Comparison of ENCODE assay signal across 16 cellular contexts in the genomic region with DNA sequence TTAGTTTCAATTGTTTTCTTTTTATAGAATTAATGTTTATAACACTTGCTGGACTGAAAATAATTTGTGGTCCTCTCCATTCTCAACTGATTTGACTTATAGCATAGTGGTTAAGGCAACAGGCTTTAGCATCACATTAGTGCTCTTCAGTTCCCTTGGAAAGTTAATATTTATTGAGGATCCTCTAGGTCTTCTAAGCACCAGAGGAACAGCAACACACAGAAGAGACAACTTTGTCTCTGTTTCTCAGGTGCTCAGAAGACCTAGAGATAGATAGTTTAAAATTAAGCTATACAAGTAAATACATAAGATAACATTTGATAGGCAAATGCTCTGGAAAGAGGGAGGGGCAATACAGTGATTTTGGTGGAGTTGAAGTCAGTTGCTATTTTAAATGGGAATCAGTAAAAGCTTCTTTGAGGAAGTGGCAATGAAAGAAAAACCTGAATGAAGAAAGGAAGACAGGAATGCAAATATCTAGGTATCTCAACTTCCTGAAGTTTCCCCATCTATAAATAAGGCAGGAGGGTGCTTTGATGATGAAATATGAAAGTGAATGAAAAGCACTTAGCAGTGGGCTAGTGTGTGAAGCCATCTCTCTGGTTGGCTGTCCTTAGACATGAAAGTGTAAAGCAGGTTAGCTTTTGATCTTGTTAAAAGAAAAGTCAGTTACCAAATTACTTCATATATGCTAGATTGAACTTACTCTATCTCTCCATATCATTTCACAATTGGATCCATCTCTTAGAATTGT. TPM values are rescaled to one million over a fixed set of nuclear protein-coding genes. Genes with fewer than 3 reads are reported as not detected.
A peak's percentile ranks its signal among the peaks of the same experiment; 100 is the strongest.
DNase-seq lines count a peak whose midpoint lies in the region; ATAC-seq and TF ChIP-seq lines count a peak whose summit lies in the region.
"Had no signal": no experiment of that assay in that cellular context is flagged by ENCODE, and none has a peak within 500 bp of the region (broad histone marks: within the 10 kb centered on the region; RNA-seq: fewer than 3 reads in every experiment).

No MANE protein-coding gene starts in this region.

- no peak overlapping the region for H2BK20ac ChIP-seq in H9 (ENCODE audit: low read depth, low read length, poor library complexity, severe bottlenecking)

- H3K14ac ChIP-seq in H9 (ENCODE audit: insufficient read depth, low read length) = no peak overlapping the region

- H2BK5ac ChIP-seq in H9 (ENCODE audit: insufficient read length, low read length) = no peak overlapping the region

- no peak overlapping the region for H3K23ac ChIP-seq in H9 (ENCODE audit: insufficient read length, low read depth, low read length)

- H3K23me2 ChIP-seq in H9 (ENCODE audit: insufficient read length, low read depth, low read length, poor library complexity, severe bottlenecking) = no peaks in the 10 kb centered on the region

- no peak for DNase-seq in activated CD8-positive, alpha-beta T cell treated with anti-CD3 and anti-CD28 coated beads for 36 hours
- no peak for DNase-seq in activated CD8-positive, alpha-beta T cell treated with anti-CD3 and anti-CD28 coated beads, Interleukin-2, amount 10 ng/mL, durations not matched to agents 7 days and 5 days
- no peak for DNase-seq in Kasumi-1 (lab: John Stamatoyannopoulos, UW)
- DNase-seq in H9 = no peak
- DNase-seq in DMS 273 (lab: John Stamatoyannopoulos, UW; ENCODE audit: unreplicated experiment) = no peak
- DNase-seq: activated naive CD4-positive, alpha-beta T cell treated with anti-CD3 and anti-CD28 coated beads for 36 hours; gastrocnemius medialis; stimulated activated CD4-positive, alpha-beta T cell treated with anti-CD3 and anti-CD28 coated beads, Interleukin-4, amount 100 ng/mL, for 1 hour had no signal

- no peak overlapping the region for H3K18ac ChIP-seq in H9 (ENCODE audit: insufficient read length, low read depth, low read length)

- H3K56ac ChIP-seq in H9 (ENCODE audit: insufficient read length, low read depth, low read length) = no peak overlapping the region

- H3K36me3 Mint-ChIP-seq in activated CD8-positive, alpha-beta T cell treated with anti-CD3 and anti-CD28 coated beads for 36 hours (ENCODE audit: low read depth) = no peaks in the 10 kb centered on the region
- no peaks in the 10 kb centered on the region for H3K36me3 Mint-ChIP-seq in activated CD8-positive, alpha-beta T cell treated with anti-CD3 and anti-CD28 coated beads, Interleukin-2, amount 10 ng/mL, durations not matched to agents 7 days and 5 days (ENCODE audit: low read depth)
- H3K36me3 Mint-ChIP-seq in stimulated activated memory B cell treated with anti-CD40 and anti-IgM and Interleukin-4, amounts not matched to agents 10 μg/mL and 1 μg/mL and 100 μg/mL, for 72 hours = no peaks in the 10 kb centered on the region
- H3K36me3 Mint-ChIP-seq in H9 (ENCODE audit: insufficient read depth in 1 of 3, low read depth in 3 of 3) = no peaks in the 10 kb centered on the region

- H3K27me3 ChIP-seq in H9 (ENCODE audit: insufficient read depth, low read length) = peaks cover 2% of the 10 kb centered on the region; the same call in 1 of the 2 replicates

- no peak overlapping the region for H2BK120ac ChIP-seq in H9 (ENCODE audit: low read depth, low read length, poor library complexity, severe bottlenecking)

- H3K9me3 Mint-ChIP-seq in activated CD8-positive, alpha-beta T cell treated with anti-CD3 and anti-CD28 coated beads for 36 hours = no peaks in the 10 kb centered on the region
- H3K9me3 Mint-ChIP-seq in activated CD8-positive, alpha-beta T cell treated with anti-CD3 and anti-CD28 coated beads, Interleukin-2, amount 10 ng/mL, durations not matched to agents 7 days and 5 days (ENCODE audit: insufficient read depth) = no peaks in the 10 kb centered on the region
- no peaks in the 10 kb centered on the region for H3K9me3 Mint-ChIP-seq in stimulated activated memory B cell treated with anti-CD40 and anti-IgM and Interleukin-4, amounts not matched to agents 10 μg/mL and 1 μg/mL and 100 μg/mL, for 72 hours
- no peaks in the 10 kb centered on the region for H3K9me3 Mint-ChIP-seq in H9
- H3K9me3 Mint-ChIP-seq: activated naive CD4-positive, alpha-beta T cell treated with anti-CD3 and anti-CD28 coated beads for 36 hours had no signal

- H3T11ph ChIP-seq in H9 (ENCODE audit: low read length) = no peak overlapping the region

- no peak overlapping the region for H2BK12ac ChIP-seq in H9 (ENCODE audit: insufficient read length, low read depth, low read length)

- no peak overlapping the region for H3K9ac ChIP-seq in H9 (ENCODE audit: extremely low read depth, insufficient read length, low read length)
- H3K9ac ChIP-seq: parathyroid adenoma had no signal

- peak; percentile 74 for ATAC-seq in activated CD8-positive, alpha-beta T cell treated with anti-CD3 and anti-CD28 coated beads for 36 hours
- ATAC-seq in activated CD8-positive, alpha-beta T cell treated with anti-CD3 and anti-CD28 coated beads, Interleukin-2, amount 10 ng/mL, durations not matched to agents 7 days and 5 days = no peak
- ATAC-seq in GM21723 (IDR thresholded peaks at IDR 0.05; ENCODE audit: unreplicated experiment) (peak; percentile 96), HG03135 (IDR thresholded peaks at IDR 0.05; ENCODE audit: unreplicated experiment) (peak; percentile 57)
- ATAC-seq in stimulated activated memory B cell treated with anti-CD40 and anti-IgM and Interleukin-4, amounts not matched to agents 10 μg/mL and 1 μg/mL and 100 μg/mL, for 72 hours = peak; percentile 39
- ATAC-seq: gastrocnemius medialis had no signal

- H3K79me1 ChIP-seq in H9 (ENCODE audit: insufficient read depth, low read depth, low read length, poor library complexity, severe bottlenecking) = no peaks in the 10 kb centered on the region

- CTCF ChIA-PET in activated CD8-positive, alpha-beta T cell treated with anti-CD3 and anti-CD28 coated beads for 36 hours (lab: Charles Lee) = no interaction called here
- CTCF ChIA-PET in activated CD8-positive, alpha-beta T cell treated with anti-CD3 and anti-CD28 coated beads, Interleukin-2, amount 10 ng/mL, durations not matched to agents 7 days and 5 days (lab: Charles Lee) = interaction anchor here (1.2 kb wide), 1 partner anchor 43 kb away, joined by 4 read pairs; no protein-coding TSS in a partner anchor

- H3K27me3 Mint-ChIP-seq in activated CD8-positive, alpha-beta T cell treated with anti-CD3 and anti-CD28 coated beads for 36 hours = peaks cover 32% of the 10 kb centered on the region
- H3K27me3 Mint-ChIP-seq in activated CD8-positive, alpha-beta T cell treated with anti-CD3 and anti-CD28 coated beads, Interleukin-2, amount 10 ng/mL, durations not matched to agents 7 days and 5 days (ENCODE audit: low read depth) = peaks cover 33% of the 10 kb centered on the region
- H3K27me3 Mint-ChIP-seq in stimulated activated memory B cell treated with anti-CD40 and anti-IgM and Interleukin-4, amounts not matched to agents 10 μg/mL and 1 μg/mL and 100 μg/mL, for 72 hours = peaks cover 8% of the 10 kb centered on the region
- peaks cover 87% of the 10 kb centered on the region for H3K27me3 Mint-ChIP-seq in H9 (ENCODE audit: low read depth)

- H3K4me2 ChIP-seq in H9 (ENCODE audit: insufficient read depth, insufficient read length, low read length) = no peak overlapping the region

- H3K27ac ChIP-seq in H9 (ENCODE audit: insufficient read length, low read depth, low read length) = no peak overlapping the region
- H3K27ac ChIP-seq: gastrocnemius medialis, parathyroid adenoma had no signal

- H2AFZ ChIP-seq in H9 (ENCODE audit: low read length) = no peak overlapping the region
- H2AFZ ChIP-seq: parathyroid adenoma had no signal

- H4K5ac ChIP-seq in H9 (ENCODE audit: insufficient read length, low read depth, low read length) = no peak overlapping the region

- intact Hi-C loops in activated CD8-positive, alpha-beta T cell treated with anti-CD3 and anti-CD28 coated beads for 36 hours (cut with micrococcal nuclease) = no loop called here

- no peak overlapping the region for H4K91ac ChIP-seq in H9 (ENCODE audit: insufficient read length, low read depth, low read length)

- no peak overlapping the region for H2BK15ac ChIP-seq in H9 (ENCODE audit: low read depth, low read length)

- no peak for TF ChIP-seq CTCF in activated CD8-positive, alpha-beta T cell treated with anti-CD3 and anti-CD28 coated beads for 36 hours (IDR thresholded peaks at IDR 0.05)
- TF ChIP-seq CTCF in H9 (conservative IDR thresholded peaks at IDR 0.05) = no peak

- H3K4me1 Mint-ChIP-seq in activated CD8-positive, alpha-beta T cell treated with anti-CD3 and anti-CD28 coated beads for 36 hours (ENCODE audit: low read depth) = peaks cover 10% of the 10 kb centered on the region
- H3K4me1 Mint-ChIP-seq in activated CD8-positive, alpha-beta T cell treated with anti-CD3 and anti-CD28 coated beads, Interleukin-2, amount 10 ng/mL, durations not matched to agents 7 days and 5 days (ENCODE audit: low read depth) = peaks cover 9% of the 10 kb centered on the region
- H3K4me1 Mint-ChIP-seq in stimulated activated memory B cell treated with anti-CD40 and anti-IgM and Interleukin-4, amounts not matched to agents 10 μg/mL and 1 μg/mL and 100 μg/mL, for 72 hours = peaks cover 14% of the 10 kb centered on the region
- peaks cover 5 to 8% of the 10 kb centered on the region in 2 experiments for H3K4me1 Mint-ChIP-seq in H9

- no peaks in the 10 kb centered on the region for H4K20me1 ChIP-seq in H9 (ENCODE audit: control insufficient read depth, insufficient read depth, insufficient read length)

- H3K4me3 Mint-ChIP-seq in activated CD8-positive, alpha-beta T cell treated with anti-CD3 and anti-CD28 coated beads for 36 hours = no peak overlapping the region
- H3K4me3 Mint-ChIP-seq in activated CD8-positive, alpha-beta T cell treated with anti-CD3 and anti-CD28 coated beads, Interleukin-2, amount 10 ng/mL, durations not matched to agents 7 days and 5 days = no peak overlapping the region
- no peak overlapping the region for H3K4me3 Mint-ChIP-seq in stimulated activated memory B cell treated with anti-CD40 and anti-IgM and Interleukin-4, amounts not matched to agents 10 μg/mL and 1 μg/mL and 100 μg/mL, for 72 hours
- no peak overlapping the region for H3K4me3 Mint-ChIP-seq in H9
- H3K4me3 Mint-ChIP-seq: activated naive CD4-positive, alpha-beta T cell treated with anti-CD3 and anti-CD28 coated beads for 36 hours had no signal

- no peak overlapping the region for H2AK5ac ChIP-seq in H9 (ENCODE audit: insufficient read length, low read length)

- H3K79me2 ChIP-seq in H9 (ENCODE audit: insufficient read depth, low read length) = no peaks in the 10 kb centered on the region
- H3K79me2 ChIP-seq: parathyroid adenoma had no signal

- H4K8ac ChIP-seq in H9 (replicated peaks; ENCODE audit: insufficient read length, low read depth, low read length) = no peak overlapping the region

- H3K4ac ChIP-seq in H9 (ENCODE audit: low read depth, low read length) = no peak overlapping the region

- H3K27ac Mint-ChIP-seq in activated CD8-positive, alpha-beta T cell treated with anti-CD3 and anti-CD28 coated beads for 36 hours = no peak overlapping the region
- no peak overlapping the region for H3K27ac Mint-ChIP-seq in activated CD8-positive, alpha-beta T cell treated with anti-CD3 and anti-CD28 coated beads, Interleukin-2, amount 10 ng/mL, durations not matched to agents 7 days and 5 days
- no peak overlapping the region for H3K27ac Mint-ChIP-seq in stimulated activated memory B cell treated with anti-CD40 and anti-IgM and Interleukin-4, amounts not matched to agents 10 μg/mL and 1 μg/mL and 100 μg/mL, for 72 hours
- H3K27ac Mint-ChIP-seq in H9 = no peak overlapping the region
- H3K27ac Mint-ChIP-seq: activated naive CD4-positive, alpha-beta T cell treated with anti-CD3 and anti-CD28 coated beads for 36 hours had no signal

- POLR2A ChIA-PET in activated CD8-positive, alpha-beta T cell treated with anti-CD3 and anti-CD28 coated beads for 36 hours (lab: Charles Lee) = interaction anchor here (0.6 kb wide), 1 partner anchor 14 kb away, joined by 3 read pairs; no protein-coding TSS in a partner anchor
- POLR2A ChIA-PET in activated CD8-positive, alpha-beta T cell treated with anti-CD3 and anti-CD28 coated beads, Interleukin-2, amount 10 ng/mL, durations not matched to agents 7 days and 5 days (lab: Charles Lee) = interaction anchor here (0.6 kb wide), 1 partner anchor 89 kb away, joined by 3 read pairs; no protein-coding TSS in a partner anchor

- H3K9me3 ChIP-seq in H9 (ENCODE audit: control insufficient read depth, low read depth, low read length) = no peaks in the 10 kb centered on the region
- H3K9me3 ChIP-seq: gastrocnemius medialis had no signal

- peaks cover under 1% of the 10 kb centered on the region for H3K4me1 ChIP-seq in H9 (ENCODE audit: insufficient read depth, low read length)
- H3K4me1 ChIP-seq: gastrocnemius medialis, parathyroid adenoma had no signal

RNA-seq across cellular contexts. Expression of a gene that starts 7.9 kb away (rescaled TPM):
- total RNA-seq in activated CD8-positive, alpha-beta T cell treated with anti-CD3 and anti-CD28 coated beads for 36 hours = not detected
- not detected for total RNA-seq in activated CD8-positive, alpha-beta T cell treated with anti-CD3 and anti-CD28 coated beads, Interleukin-2, amount 10 ng/mL, durations not matched to agents 7 days and 5 days
- not detected in 2 replicates for total RNA-seq in H9 (2021)
- total RNA-seq: A172; activated naive CD4-positive, alpha-beta T cell treated with anti-CD3 and anti-CD28 coated beads for 36 hours; gastrocnemius medialis; H1; liver; SK-MEL-5 had no signal

RNA-seq across cellular contexts. Expression of a gene that starts 15.5 kb away (rescaled TPM):
- total RNA-seq in activated CD8-positive, alpha-beta T cell treated with anti-CD3 and anti-CD28 coated beads for 36 hours = under 1 TPM; 0.11 to 0.20 TPM
- total RNA-seq in activated CD8-positive, alpha-beta T cell treated with anti-CD3 and anti-CD28 coated beads, Interleukin-2, amount 10 ng/mL, durations not matched to agents 7 days and 5 days = not detected
- 0.22 TPM in 1 of 2 replicates, not detected in the other for total RNA-seq in H9 (2021)
- total RNA-seq: H1 had no signal
